In genomic region chr17:80986816-80987480, GRCh38 we compare ENCODE assay signal across 11 cellular contexts. TPM values are rescaled to one million over a fixed set of nuclear protein-coding genes. Genes with fewer than 3 reads are reported as not detected.
DNase-seq lines count a peak whose midpoint lies in the region; ATAC-seq and TF ChIP-seq lines count a peak whose summit lies in the region.
"Had no signal": no experiment of that assay in that cellular context is flagged by ENCODE, and none has a peak within 500 bp of the region (broad histone marks: within the 10 kb centered on the region; RNA-seq: fewer than 3 reads in every experiment).

No MANE protein-coding gene starts in this region.

- intact Hi-C loops in sciatic nerve (cut with DNase I): loop anchor here (2.0 kb wide), 1 partner anchor 36 kb away; no protein-coding TSS in a partner anchor

- H3K4me3 ChIP-seq in GM06990 (replicated peaks; ENCODE audit: low read depth, low read length): no peak overlapping the region

- TF ChIP-seq CTCF in GM06990 (IDR thresholded peaks at IDR 0.05; ENCODE audit: insufficient read depth, low read length, poor library complexity, severe bottlenecking): no peak

- no peaks in the 10 kb centered on the region; the same call in 1 of the 2 replicates for H3K27me3 ChIP-seq in GM06990 (replicated peaks; ENCODE audit: control insufficient read depth, insufficient read depth, low read length)

- DNase-seq in GM06990 (ENCODE audit: extremely low read depth, insufficient read length): peak; percentile 6
- peak; percentile 60 for DNase-seq in UCSD-AML1 (lab: John Stamatoyannopoulos, UW; ENCODE audit: unreplicated experiment)
- DNase-seq in islet precursor cell: peak; percentile 56
- peak; percentile 63 for DNase-seq in sciatic nerve (ENCODE audit: low spot score)
- DNase-seq in stimulated activated CD4-positive, alpha-beta T cell treated with anti-CD3 and anti-CD28 coated beads, Interleukin-12 subunit alpha, Interleukin-12 subunit beta, amount 100 ng/mL, for 4 hours: no peak
- DNase-seq in DMS79 (lab: John Stamatoyannopoulos, UW): no peak
- no peak for DNase-seq in NCI-H524 (lab: John Stamatoyannopoulos, UW)
- no peak for DNase-seq in germinal center (ENCODE audit: low spot score)
- DNase-seq: activated gamma-delta T cell treated with Interleukin-2 at 50 U/mL for 16 hours, mesenchymal stem cell, NCI-H2029 treated with DMSO at 0.1 percent for 48 hours had no signal

- peak; percentile 44 for ATAC-seq in sciatic nerve

- no peaks in the 10 kb centered on the region for H3K36me3 ChIP-seq in GM06990 (ENCODE audit: control insufficient read depth, insufficient read depth, low read length)

RNA-seq across cellular contexts. Expression of gene CHMP6, which starts 4.7 kb away (rescaled TPM):
- 26.8 TPM for total RNA-seq in sciatic nerve

RNA-seq across cellular contexts. Expression of gene BAIAP2, which starts 48.0 kb away (rescaled TPM):
- total RNA-seq in sciatic nerve: 50.9 TPM

Comparison
In these comparisons a context has a peak if more than half of its experiments do, and no peak if none do; other contexts are left out.
1. DNase-seq: peak in GM06990 (single experiment), UCSD-AML1 (single experiment), islet precursor cell (single experiment) and sciatic nerve (single experiment); none in stimulated activated CD4-positive, alpha-beta T cell treated with anti-CD3 and anti-CD28 coated beads, Interleukin-12 subunit alpha, Interleukin-12 subunit beta, amount 100 ng/mL, for 4 hours (single experiment), DMS79 (single experiment), NCI-H524 (0 of 2) and germinal center (single experiment).